24 cellular contexts compared by ENCODE assay signal in genomic region chr11:34487430-34487829, GRCh38. TPM values are rescaled to one million over a fixed set of nuclear protein-coding genes. Genes with fewer than 3 reads are reported as not detected.
"Had no signal": no experiment of that assay in that cellular context is flagged by ENCODE, and none has a peak within 500 bp of the region (broad histone marks: within the 10 kb centered on the region; RNA-seq: fewer than 3 reads in every experiment).

No MANE protein-coding gene starts in this region.

- ATAC-seq: foreskin keratinocyte; left cardiac atrium; naive thymus-derived CD8-positive, alpha-beta T cell; psoas muscle; right cardiac atrium had no signal

- H3K27ac ChIP-seq: dorsolateral prefrontal cortex, foreskin keratinocyte, ovary, psoas muscle, testis had no signal

- H3K9me3 Mint-ChIP-seq: activated B cell treated with CpG ODN at 0.5 μM for 24 hours; activated CD4-positive, alpha-beta T cell treated with anti-CD3 and anti-CD28 coated beads, Interleukin-2, amount 10 ng/mL, durations not matched to agents 24 days and 14 days; activated naive CD8-positive, alpha-beta T cell treated with anti-CD3 and anti-CD28 coated beads, Interleukin-2, amount 10 ng/mL, durations not matched to agents 7 days and 5 days; brain; naive thymus-derived CD8-positive, alpha-beta T cell; type B pancreatic cell had no signal

- H3K4me3 ChIP-seq: dorsolateral prefrontal cortex, ovary, psoas muscle, testis had no signal

- H3K27me3 ChIP-seq: dorsolateral prefrontal cortex, ovary, testis had no signal

- H3K4me1 Mint-ChIP-seq: activated B cell treated with CpG ODN at 0.5 μM for 24 hours; activated CD4-positive, alpha-beta T cell treated with anti-CD3 and anti-CD28 coated beads, Interleukin-2, amount 10 ng/mL, durations not matched to agents 24 days and 14 days; activated naive CD8-positive, alpha-beta T cell treated with anti-CD3 and anti-CD28 coated beads, Interleukin-2, amount 10 ng/mL, durations not matched to agents 7 days and 5 days; brain; naive thymus-derived CD8-positive, alpha-beta T cell had no signal

- H3K4me3 Mint-ChIP-seq: activated B cell treated with CpG ODN at 0.5 μM for 24 hours; activated CD4-positive, alpha-beta T cell treated with anti-CD3 and anti-CD28 coated beads, Interleukin-2, amount 10 ng/mL, durations not matched to agents 24 days and 14 days; activated naive CD8-positive, alpha-beta T cell treated with anti-CD3 and anti-CD28 coated beads, Interleukin-2, amount 10 ng/mL, durations not matched to agents 7 days and 5 days; brain; naive thymus-derived CD8-positive, alpha-beta T cell; type B pancreatic cell had no signal

- DNase-seq: activated B cell treated with CpG ODN at 0.5 μM for 24 hours; activated CD4-positive, alpha-beta T cell treated with anti-CD3 and anti-CD28 coated beads, Interleukin-2, amount 10 ng/mL, durations not matched to agents 24 days and 14 days; activated CD8-positive, alpha-beta memory T cell treated with anti-CD3 and anti-CD28 coated beads for 24 hours; activated naive CD4-positive, alpha-beta T cell; activated naive CD8-positive, alpha-beta T cell treated with anti-CD3 and anti-CD28 coated beads, Interleukin-2, amount 10 ng/mL, durations not matched to agents 7 days and 5 days; anterior cingulate cortex; caudate nucleus; dorsolateral prefrontal cortex; foreskin keratinocyte; hippocampal formation; left cardiac atrium; mesenchymal stem cell; naive thymus-derived CD8-positive, alpha-beta T cell; ovary; psoas muscle; right cardiac atrium; stimulated activated CD4-positive, alpha-beta T cell treated with anti-CD3 and anti-CD28 coated beads, Interleukin-2, amount 100 ng/mL, for 24 hours; testis had no signal

- H3K36me3 Mint-ChIP-seq: activated naive CD8-positive, alpha-beta T cell treated with anti-CD3 and anti-CD28 coated beads, Interleukin-2, amount 10 ng/mL, durations not matched to agents 7 days and 5 days; brain; naive thymus-derived CD8-positive, alpha-beta T cell; type B pancreatic cell had no signal

- H3K4me1 ChIP-seq: foreskin keratinocyte, psoas muscle, testis had no signal

- FAIRE-seq: islet of Langerhans had no signal

- H3K27ac Mint-ChIP-seq: activated B cell treated with CpG ODN at 0.5 μM for 24 hours; activated CD4-positive, alpha-beta T cell treated with anti-CD3 and anti-CD28 coated beads, Interleukin-2, amount 10 ng/mL, durations not matched to agents 24 days and 14 days; activated naive CD8-positive, alpha-beta T cell treated with anti-CD3 and anti-CD28 coated beads, Interleukin-2, amount 10 ng/mL, durations not matched to agents 7 days and 5 days; brain; naive thymus-derived CD8-positive, alpha-beta T cell; type B pancreatic cell had no signal

- H3K9me3 ChIP-seq: ovary, psoas muscle, testis had no signal

- H3K36me3 ChIP-seq: ovary had no signal

- H3K27me3 Mint-ChIP-seq: activated B cell treated with CpG ODN at 0.5 μM for 24 hours; activated CD4-positive, alpha-beta T cell treated with anti-CD3 and anti-CD28 coated beads, Interleukin-2, amount 10 ng/mL, durations not matched to agents 24 days and 14 days; activated naive CD8-positive, alpha-beta T cell treated with anti-CD3 and anti-CD28 coated beads, Interleukin-2, amount 10 ng/mL, durations not matched to agents 7 days and 5 days; type B pancreatic cell had no signal

RNA-seq across cellular contexts. Expression of gene ELF5, which starts 26.2 kb away (rescaled TPM):
- total RNA-seq: activated B cell treated with CpG ODN at 0.5 μM for 24 hours; activated CD4-positive, alpha-beta T cell treated with anti-CD3 and anti-CD28 coated beads, Interleukin-2, amount 10 ng/mL, durations not matched to agents 24 days and 14 days; activated naive CD8-positive, alpha-beta T cell treated with anti-CD3 and anti-CD28 coated beads, Interleukin-2, amount 10 ng/mL, durations not matched to agents 7 days and 5 days; epithelial cell of proximal tubule; fibroblast of lung; foreskin keratinocyte; left cardiac atrium; naive thymus-derived CD8-positive, alpha-beta T cell; ovary; psoas muscle; right cardiac atrium; skeletal muscle tissue had no signal
- polyA plus RNA-seq: fibroblast of lung; foreskin keratinocyte; naive thymus-derived CD8-positive, alpha-beta T cell; ovary; right cardiac atrium had no signal
